Comparison of ENCODE assay signal across 23 cellular contexts in genomic region chr12:98916106-98916505, GRCh38.
DNase-seq lines count a peak whose midpoint lies in the region; ATAC-seq, FAIRE-seq and TF ChIP-seq lines count a peak whose summit lies in the region.
"Had no signal": no experiment of that assay in that cellular context is flagged by ENCODE, and none has a peak within 500 bp of the region (broad histone marks: within the 10 kb centered on the region; RNA-seq: fewer than 3 reads in every experiment).

No MANE protein-coding gene starts in this region.

- H3K9me3 ChIP-seq in HepG2 (ENCODE audit: low read length) (no peaks in the 10 kb centered on the region), right lobe of liver (no peaks in the 10 kb centered on the region), upper lobe of right lung (no peaks in the 10 kb centered on the region)
- H3K9me3 ChIP-seq: Peyer's patch, SJSA1 had no signal

- H3K4me3 ChIP-seq in HepG2 (replicated peaks in 1 of 3; ENCODE audit: insufficient read depth in 1 of 3, low read depth in 2 of 3, low read length in 3 of 3) (no peak overlapping the region), right lobe of liver (no peak overlapping the region), upper lobe of right lung (no peak overlapping the region)
- H3K4me3 ChIP-seq: Peyer's patch, SJSA1 had no signal

- H4K20me1 ChIP-seq in HepG2 (ENCODE audit: insufficient read depth, low read length), result no peaks in the 10 kb centered on the region

- in situ Hi-C loops in HepG2 (cut with HindIII; ENCODE audit: extremely low pct_ligation_motif_present, low pct_unique_long_range_greater_than_20kb), result no loop called here

- no peak for DNase-seq in HepG2 (ENCODE audit: low spot score)
- DNase-seq in right lobe of liver, result no peak
- DNase-seq in RKO (ENCODE audit: low spot score), result peak; percentile 7
- DNase-seq in epithelial cell of prostate (ENCODE audit: low read depth, low spot score), result no peak
- no peak for DNase-seq in upper lobe of right lung
- DNase-seq in activated gamma-delta T cell (lab: John Stamatoyannopoulos, UW), result no peak
- no peak for DNase-seq in GM03348 (ENCODE audit: low spot score)
- DNase-seq: GF-D8; H7; HFFc6; IMR-90; MV-4-11; NCI-H1694; NCI-H2081; NCI-H510A; NK-92 treated with Interleukin-12 subunit alpha and Interleukin-12 subunit beta, amount 100 ng/mL, for 24 hours; Peyer's patch had no signal

- POLR2A ChIA-PET in HepG2 (lab: Yijun Ruan, JAX), result no interaction called here

- H3K9ac ChIP-seq in HepG2 (ENCODE audit: insufficient read depth, low read depth, low read length), result no peak overlapping the region
- H3K9ac ChIP-seq: KMS-11 had no signal

- no peaks in the 10 kb centered on the region for H3K36me3 ChIP-seq in HepG2 (replicated peaks in 1 of 2; ENCODE audit: control insufficient read depth in 1 of 2, insufficient read depth in 2 of 2, low read length in 2 of 2)
- no peaks in the 10 kb centered on the region for H3K36me3 ChIP-seq in right lobe of liver
- no peaks in the 10 kb centered on the region for H3K36me3 ChIP-seq in upper lobe of right lung
- H3K36me3 ChIP-seq: Peyer's patch, SJSA1 had no signal

- TF ChIP-seq CTCF in HepG2 (CRISPR knock-in tag; IDR thresholded peaks at IDR 0.05), result no peak
- no peak for TF ChIP-seq CTCF in right lobe of liver (IDR thresholded peaks at IDR 0.05)
- no peak for TF ChIP-seq CTCF in upper lobe of right lung (IDR thresholded peaks at IDR 0.05)

- 18% methylated on average over 5 of the region's 5 CpGs for WGBS in HepG2 (ENCODE audit: low lambda C conversion rate)
- WGBS in right lobe of liver (ENCODE audit: insufficient coverage, low coverage, low lambda C conversion rate, missing lambda C conversion rate), result 41% methylated on average over 5 of the region's 5 CpGs

- TF ChIP-seq RAD21 in HepG2 (CRISPR knock-in tag; IDR thresholded peaks at IDR 0.05), result no peak

- peaks cover 1 to 3% of the 10 kb centered on the region in 2 experiments; a peak in 1 of 5 replicates for H3K27me3 ChIP-seq in HepG2 (ENCODE audit: control insufficient read depth in 1 of 2, insufficient read depth in 2 of 2, low read length in 2 of 2)
- H3K27me3 ChIP-seq in right lobe of liver, result no peaks in the 10 kb centered on the region
- no peaks in the 10 kb centered on the region for H3K27me3 ChIP-seq in upper lobe of right lung
- H3K27me3 ChIP-seq: Peyer's patch had no signal

- FAIRE-seq in HepG2 (lab: Jason Lieb, UNC), result no peak
- FAIRE-seq: A204.1, HTR-8/SVneo had no signal

- no peak overlapping the region for H3K4me2 ChIP-seq in HepG2 (ENCODE audit: low read depth, low read length)
- H3K4me2 ChIP-seq: KMS-11 had no signal

- TF ChIP-seq POLR2A in HepG2 (IDR thresholded peaks at IDR 0.05; ENCODE audit: insufficient read depth in 1 of 2, low read depth in 2 of 2, low read length in 2 of 2), result no peak
- TF ChIP-seq POLR2A in right lobe of liver (IDR thresholded peaks at IDR 0.05), result no peak

- H3K4me1 ChIP-seq in HepG2 (ENCODE audit: insufficient read depth, low read length) (no peaks in the 10 kb centered on the region), right lobe of liver (no peaks in the 10 kb centered on the region), upper lobe of right lung (no peaks in the 10 kb centered on the region)
- H3K4me1 ChIP-seq: Peyer's patch, SJSA1 had no signal

- no peak overlapping the region for H2AFZ ChIP-seq in HepG2 (ENCODE audit: low read length)

- intact Hi-C loops in HepG2 (cut with micrococcal nuclease; ENCODE audit: unreplicated experiment) (no loop called here), right lobe of liver (cut with DNase I) (no loop called here), upper lobe of right lung (cut with DNase I) (no loop called here)

- CTCF ChIA-PET in HepG2 (lab: Yijun Ruan, JAX; ENCODE audit: low intra/inter-chr PET ratio, low total read pairs), result no interaction called here

- ATAC-seq in HepG2 (no peak), right lobe of liver (no peak), GM21723 (IDR thresholded peaks at IDR 0.05; ENCODE audit: unreplicated experiment) (no peak), upper lobe of right lung (no peak)
- ATAC-seq: Right ventricle myocardium inferior had no signal

- H3K27ac ChIP-seq in HepG2 (ENCODE audit: extremely low read length, insufficient read depth, low read length), result no peak overlapping the region
- H3K27ac ChIP-seq in right lobe of liver, result no peak overlapping the region
- H3K27ac ChIP-seq in epithelial cell of prostate, result peak overlapping the region; percentile 26
- H3K27ac ChIP-seq in upper lobe of right lung, result no peak overlapping the region
- H3K27ac ChIP-seq: KMS-11, Peyer's patch, SJSA1 had no signal

- no peaks in the 10 kb centered on the region for H3K79me2 ChIP-seq in HepG2 (ENCODE audit: insufficient read depth, low read length)

- TF ChIP-seq EP300 in HepG2 (IDR thresholded peaks at IDR 0.05; ENCODE audit: low read depth in 2 of 2, low read length in 2 of 2) (no peak), HepG2 (CRISPR knock-in tag; IDR thresholded peaks at IDR 0.05; ENCODE audit: borderline replicate concordance) (no peak)

- no TSS peak for BruUV-seq in HepG2 (replicated peaks; lab: Mats Ljungman, UMichigan)

TF ChIP-seq in HepG2, 621 proteins besides CTCF, POLR2A, EP300 and RAD21:
- TF ChIP-seq MZF1 (CRISPR knock-in tag; IDR thresholded peaks at IDR 0.05; ENCODE audit: borderline replicate concordance) (no peak), CREB1 (IDR thresholded peaks at IDR 0.05) (0 out of 2 replicates have a peak, but pooled peaks have one; percentile 23), CREB1 (CRISPR knock-in tag; IDR thresholded peaks at IDR 0.05) (no peak)
